In genomic region chr18:58814317-58814716, GRCh38 we compare ENCODE assay signal across 21 cellular contexts. TPM values are rescaled to one million over a fixed set of nuclear protein-coding genes. Genes with fewer than 3 reads are reported as not detected.
DNase-seq lines count a peak whose midpoint lies in the region; ATAC-seq and TF ChIP-seq lines count a peak whose summit lies in the region.
"Had no signal": no experiment of that assay in that cellular context is flagged by ENCODE, and none has a peak within 500 bp of the region (broad histone marks: within the 10 kb centered on the region; RNA-seq: fewer than 3 reads in every experiment).

No MANE protein-coding gene starts in this region.

- H3K4me3 Mint-ChIP-seq in nephron: no peak overlapping the region
- H3K4me3 Mint-ChIP-seq in stimulated activated memory B cell treated with anti-CD40 and anti-IgM and Interleukin-4, amounts not matched to agents 10 μg/mL and 1 μg/mL and 100 μg/mL, for 72 hours: no peak overlapping the region
- H3K4me3 Mint-ChIP-seq: CD14-positive monocyte had no signal

- no peaks in the 10 kb centered on the region for H3K36me3 Mint-ChIP-seq in nephron (ENCODE audit: low read depth)
- H3K36me3 Mint-ChIP-seq in stimulated activated memory B cell treated with anti-CD40 and anti-IgM and Interleukin-4, amounts not matched to agents 10 μg/mL and 1 μg/mL and 100 μg/mL, for 72 hours: peaks cover 23% of the 10 kb centered on the region
- H3K36me3 Mint-ChIP-seq: CD14-positive monocyte had no signal

- 89% methylated on average over 4 of the region's 4 CpGs for WGBS in heart right ventricle, 2 donors

- H3K4me1 ChIP-seq in uterus: no peaks in the 10 kb centered on the region
- H3K4me1 ChIP-seq in heart right ventricle: peaks cover 0 to 6% (median 0%) of the 10 kb centered on the region in 9 donors

- no peak for ATAC-seq in stimulated activated memory B cell treated with anti-CD40 and anti-IgM and Interleukin-4, amounts not matched to agents 10 μg/mL and 1 μg/mL and 100 μg/mL, for 72 hours
- ATAC-seq in heart right ventricle: no peak
- ATAC-seq in GM19452 (IDR thresholded peaks at IDR 0.05; ENCODE audit: unreplicated experiment): no peak

- H3K27ac ChIP-seq in VCaP (peak overlapping the region; percentile 37), uterus (peak overlapping the region; percentile 55 to 59), heart right ventricle (peak overlapping the region in 2 of 10 donors; percentile 20 to 29)
- H3K27ac ChIP-seq: KMS-11, PC-9 had no signal

- no peak for TF ChIP-seq CTCF in VCaP (conservative IDR thresholded peaks at IDR 0.05)
- no peak for TF ChIP-seq CTCF in nephron (IDR thresholded peaks at IDR 0.05; ENCODE audit: unreplicated experiment in 3 of 3)
- no peak for TF ChIP-seq CTCF in uterus (IDR thresholded peaks at IDR 0.05)
- TF ChIP-seq CTCF in heart right ventricle (IDR thresholded peaks at IDR 0.05): no peak

- H3K9me3 ChIP-seq in uterus: no peaks in the 10 kb centered on the region
- H3K9me3 ChIP-seq in heart right ventricle: no peaks in the 10 kb centered on the region
- H3K9me3 ChIP-seq: SK-N-SH had no signal

- H3K36me3 ChIP-seq in uterus: no peaks in the 10 kb centered on the region
- no peaks in the 10 kb centered on the region for H3K36me3 ChIP-seq in heart right ventricle

- H3K27ac Mint-ChIP-seq in nephron: peak overlapping the region in 2 of 3 experiments; percentile 68 to 75
- H3K27ac Mint-ChIP-seq in stimulated activated memory B cell treated with anti-CD40 and anti-IgM and Interleukin-4, amounts not matched to agents 10 μg/mL and 1 μg/mL and 100 μg/mL, for 72 hours: peak overlapping the region; percentile 20

- H3K27me3 Mint-ChIP-seq in nephron (ENCODE audit: low read depth): no peaks in the 10 kb centered on the region
- H3K27me3 Mint-ChIP-seq in stimulated activated memory B cell treated with anti-CD40 and anti-IgM and Interleukin-4, amounts not matched to agents 10 μg/mL and 1 μg/mL and 100 μg/mL, for 72 hours: no peaks in the 10 kb centered on the region

- DNase-seq in uterus (no peak), heart right ventricle (no peak), erythroblast (lab: John Stamatoyannopoulos, UW) (no peak)
- DNase-seq: DMS79 treated with DMSO at 0.1 percent for 48 hours, GOT3, HCEC 1CT, NCI-H1105, NCI-H146, NCI-H2029, NCI-H226, NCI-H510A treated with DMSO at 0.1 percent for 48 hours, NCI-H748 treated with DMSO at 0.1 percent for 48 hours, PC-9, SIG-M5, SK-N-SH had no signal

- H3K27me3 ChIP-seq in uterus (no peaks in the 10 kb centered on the region), heart right ventricle (no peaks in the 10 kb centered on the region)

- intact Hi-C loops in uterus (cut with DNase I; ENCODE audit: low total_unique reads) (no loop called here), heart right ventricle (cut with DNase I) (no loop called here)

- H3K4me1 Mint-ChIP-seq in nephron: peaks cover 22% of the 10 kb centered on the region
- H3K4me1 Mint-ChIP-seq in stimulated activated memory B cell treated with anti-CD40 and anti-IgM and Interleukin-4, amounts not matched to agents 10 μg/mL and 1 μg/mL and 100 μg/mL, for 72 hours: peaks cover 14% of the 10 kb centered on the region
- H3K4me1 Mint-ChIP-seq: CD14-positive monocyte had no signal

- H3K4me3 ChIP-seq in uterus (no peak overlapping the region), heart right ventricle (no peak overlapping the region)
- H3K4me3 ChIP-seq: PC-9 had no signal

- no peak for TF ChIP-seq POLR2A in uterus (IDR thresholded peaks at IDR 0.05)
- no peak for TF ChIP-seq POLR2A in erythroblast (IDR thresholded peaks at IDR 0.05; ENCODE audit: low read length)

- no peaks in the 10 kb centered on the region for H3K9me3 Mint-ChIP-seq in nephron
- H3K9me3 Mint-ChIP-seq in stimulated activated memory B cell treated with anti-CD40 and anti-IgM and Interleukin-4, amounts not matched to agents 10 μg/mL and 1 μg/mL and 100 μg/mL, for 72 hours: peaks cover 13% of the 10 kb centered on the region

RNA-seq across cellular contexts. Expression of gene ZNF532, which starts 50.4 kb away (rescaled TPM):
- 100 to 1,000 TPM in 2 of 4 donors, 10 to 100 TPM in 2; 32.4 to 174 (median 127) TPM for total RNA-seq in uterus
- 10 to 100 TPM; 53.4 to 71.4 (median 66.8) TPM for total RNA-seq in heart right ventricle
- polyA plus RNA-seq in heart right ventricle: 10 to 100 TPM; 13.8 to 26.0 TPM
